Comparison of ENCODE assay signal across 1 cellular context in genomic region chr3:104190681-104191080, GRCh38.
TF ChIP-seq lines count a peak whose summit lies in the region.

No MANE protein-coding gene starts in this region.

TF ChIP-seq in GM23338, 12 proteins besides CTCF, POLR2A, EP300 and RAD21 (continued from another document):
- no peak for TF ChIP-seq ZNF462 (CRISPR knock-in tag; IDR thresholded peaks at IDR 0.05)
- TF ChIP-seq ETS1 (IDR thresholded peaks at IDR 0.05): no peak
- TF ChIP-seq EZH2 (IDR thresholded peaks at IDR 0.05; ENCODE audit: low read depth, unreplicated experiment): no peak
- no peak for TF ChIP-seq ZNF331 (CRISPR knock-in tag; IDR thresholded peaks at IDR 0.05; ENCODE audit: low read depth)
- TF ChIP-seq POLR2AphosphoS5 (IDR thresholded peaks at IDR 0.05; ENCODE audit: low read depth): no peak
